Comparison of ENCODE assay signal across 2 cellular contexts in genomic region chr1:978069-978834, GRCh38.
A peak's percentile ranks its signal among the peaks of the same experiment; 100 is the strongest.
TF ChIP-seq lines count a peak whose summit lies in the region.

No MANE protein-coding gene starts in this region.

TF ChIP-seq in HCT116, 20 proteins besides CTCF, POLR2A, EP300 and RAD21:
- TF ChIP-seq ELF1 (IDR thresholded peaks at IDR 0.05; ENCODE audit: borderline replicate concordance, low read depth) (no peak), ZBTB33 (IDR thresholded peaks at IDR 0.05; ENCODE audit: extremely low read depth, insufficient replicate concordance, low read length) (no peak), SRF (IDR thresholded peaks at IDR 0.05; ENCODE audit: low read depth) (no peak), POLR2AphosphoS5 (IDR thresholded peaks at IDR 0.05; ENCODE audit: low read depth, low read length) (no peak), SP1 (IDR thresholded peaks at IDR 0.05; ENCODE audit: low read depth) (no peak), ZFX (IDR thresholded peaks at IDR 0.05) (no peak), SIN3A (IDR thresholded peaks at IDR 0.05; ENCODE audit: low read depth) (no peak), EGR1 (IDR thresholded peaks at IDR 0.05; ENCODE audit: low read depth) (no peak), FOSL1 (IDR thresholded peaks at IDR 0.05; ENCODE audit: low read depth) (no peak), YY1 (IDR thresholded peaks at IDR 0.05; ENCODE audit: extremely low read depth, insufficient replicate concordance, low read depth, low read length) (no peak), ZNF274 (IDR thresholded peaks at IDR 0.05; ENCODE audit: low read depth, low read length) (no peak)
- TF ChIP-seq, protein P1, sequence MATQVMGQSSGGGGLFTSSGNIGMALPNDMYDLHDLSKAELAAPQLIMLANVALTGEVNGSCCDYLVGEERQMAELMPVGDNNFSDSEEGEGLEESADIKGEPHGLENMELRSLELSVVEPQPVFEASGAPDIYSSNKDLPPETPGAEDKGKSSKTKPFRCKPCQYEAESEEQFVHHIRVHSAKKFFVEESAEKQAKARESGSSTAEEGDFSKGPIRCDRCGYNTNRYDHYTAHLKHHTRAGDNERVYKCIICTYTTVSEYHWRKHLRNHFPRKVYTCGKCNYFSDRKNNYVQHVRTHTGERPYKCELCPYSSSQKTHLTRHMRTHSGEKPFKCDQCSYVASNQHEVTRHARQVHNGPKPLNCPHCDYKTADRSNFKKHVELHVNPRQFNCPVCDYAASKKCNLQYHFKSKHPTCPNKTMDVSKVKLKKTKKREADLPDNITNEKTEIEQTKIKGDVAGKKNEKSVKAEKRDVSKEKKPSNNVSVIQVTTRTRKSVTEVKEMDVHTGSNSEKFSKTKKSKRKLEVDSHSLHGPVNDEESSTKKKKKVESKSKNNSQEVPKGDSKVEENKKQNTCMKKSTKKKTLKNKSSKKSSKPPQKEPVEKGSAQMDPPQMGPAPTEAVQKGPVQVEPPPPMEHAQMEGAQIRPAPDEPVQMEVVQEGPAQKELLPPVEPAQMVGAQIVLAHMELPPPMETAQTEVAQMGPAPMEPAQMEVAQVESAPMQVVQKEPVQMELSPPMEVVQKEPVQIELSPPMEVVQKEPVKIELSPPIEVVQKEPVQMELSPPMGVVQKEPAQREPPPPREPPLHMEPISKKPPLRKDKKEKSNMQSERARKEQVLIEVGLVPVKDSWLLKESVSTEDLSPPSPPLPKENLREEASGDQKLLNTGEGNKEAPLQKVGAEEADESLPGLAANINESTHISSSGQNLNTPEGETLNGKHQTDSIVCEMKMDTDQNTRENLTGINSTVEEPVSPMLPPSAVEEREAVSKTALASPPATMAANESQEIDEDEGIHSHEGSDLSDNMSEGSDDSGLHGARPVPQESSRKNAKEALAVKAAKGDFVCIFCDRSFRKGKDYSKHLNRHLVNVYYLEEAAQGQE (IDR thresholded peaks at IDR 0.05; ENCODE audit: low read depth) = no peak

TF ChIP-seq in K562, 482 proteins besides CTCF, POLR2A, EP300 and RAD21:
- TF ChIP-seq MEIS2 (IDR thresholded peaks at IDR 0.05; ENCODE audit: partially characterized antibody) = peak; percentile 64
- no peak for TF ChIP-seq NCOA6 (IDR thresholded peaks at IDR 0.05)
- TF ChIP-seq, protein P2, sequence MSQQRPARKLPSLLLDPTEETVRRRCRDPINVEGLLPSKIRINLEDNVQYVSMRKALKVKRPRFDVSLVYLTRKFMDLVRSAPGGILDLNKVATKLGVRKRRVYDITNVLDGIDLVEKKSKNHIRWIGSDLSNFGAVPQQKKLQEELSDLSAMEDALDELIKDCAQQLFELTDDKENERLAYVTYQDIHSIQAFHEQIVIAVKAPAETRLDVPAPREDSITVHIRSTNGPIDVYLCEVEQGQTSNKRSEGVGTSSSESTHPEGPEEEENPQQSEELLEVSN (IDR thresholded peaks at IDR 0.05; ENCODE audit: borderline replicate concordance in 1 of 2, extremely low read depth in 1 of 2, insufficient read depth in 1 of 2, insufficient read length in 1 of 2, low read depth in 1 of 2, low read length in 1 of 2, poor library complexity in 1 of 2, severe bottlenecking in 1 of 2) = peak in 1 of 2 experiments; percentile 78
- 0 out of 2 replicates have a peak, but pooled peaks have one; percentile 48 for TF ChIP-seq CTBP1 (IDR thresholded peaks at IDR 0.05; ENCODE audit: borderline replicate concordance)
- peak; percentile 93 for TF ChIP-seq ZBTB1 (CRISPR knock-in tag; IDR thresholded peaks at IDR 0.05; ENCODE audit: borderline replicate concordance, low read depth)
- peak; percentile 63 for TF ChIP-seq MAX (CRISPR knock-in tag; IDR thresholded peaks at IDR 0.05)
- TF ChIP-seq PKNOX1 (IDR thresholded peaks at IDR 0.05) = peak; percentile 69
- TF ChIP-seq CREBBP (IDR thresholded peaks at IDR 0.05; ENCODE audit: low read depth, low read length) = no peak
- TF ChIP-seq, protein P3, sequence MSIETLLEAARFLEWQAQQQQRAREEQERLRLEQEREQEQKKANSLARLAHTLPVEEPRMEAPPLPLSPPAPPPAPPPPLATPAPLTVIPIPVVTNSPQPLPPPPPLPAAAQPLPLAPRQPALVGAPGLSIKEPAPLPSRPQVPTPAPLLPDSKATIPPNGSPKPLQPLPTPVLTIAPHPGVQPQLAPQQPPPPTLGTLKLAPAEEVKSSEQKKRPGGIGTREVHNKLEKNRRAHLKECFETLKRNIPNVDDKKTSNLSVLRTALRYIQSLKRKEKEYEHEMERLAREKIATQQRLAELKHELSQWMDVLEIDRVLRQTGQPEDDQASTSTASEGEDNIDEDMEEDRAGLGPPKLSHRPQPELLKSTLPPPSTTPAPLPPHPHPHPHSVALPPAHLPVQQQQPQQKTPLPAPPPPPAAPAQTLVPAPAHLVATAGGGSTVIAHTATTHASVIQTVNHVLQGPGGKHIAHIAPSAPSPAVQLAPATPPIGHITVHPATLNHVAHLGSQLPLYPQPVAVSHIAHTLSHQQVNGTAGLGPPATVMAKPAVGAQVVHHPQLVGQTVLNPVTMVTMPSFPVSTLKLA (conservative IDR thresholded peaks at IDR 0.05) = 0 out of 4 replicates have a peak, but pooled peaks of 1 of the 2 experiments have one; percentile 15
- TF ChIP-seq NRF1 (conservative IDR thresholded peaks at IDR 0.05 in 1 of 2, IDR thresholded peaks at IDR 0.05 in 1 of 2) = peak in 1 of 2 experiments; percentile 16; a peak in 1 of 4 replicates
- TF ChIP-seq, protein P4, sequence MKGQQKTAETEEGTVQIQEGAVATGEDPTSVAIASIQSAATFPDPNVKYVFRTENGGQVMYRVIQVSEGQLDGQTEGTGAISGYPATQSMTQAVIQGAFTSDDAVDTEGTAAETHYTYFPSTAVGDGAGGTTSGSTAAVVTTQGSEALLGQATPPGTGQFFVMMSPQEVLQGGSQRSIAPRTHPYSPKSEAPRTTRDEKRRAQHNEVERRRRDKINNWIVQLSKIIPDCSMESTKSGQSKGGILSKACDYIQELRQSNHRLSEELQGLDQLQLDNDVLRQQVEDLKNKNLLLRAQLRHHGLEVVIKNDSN (CRISPR knock-in tag; IDR thresholded peaks at IDR 0.05) = 0 out of 2 replicates have a peak, but pooled peaks have one; percentile 53
- peak in 1 of 2 experiments; percentile 34; a peak in 1 of 4 replicates for TF ChIP-seq HDAC1 (IDR thresholded peaks at IDR 0.05)
- TF ChIP-seq, protein P5, sequence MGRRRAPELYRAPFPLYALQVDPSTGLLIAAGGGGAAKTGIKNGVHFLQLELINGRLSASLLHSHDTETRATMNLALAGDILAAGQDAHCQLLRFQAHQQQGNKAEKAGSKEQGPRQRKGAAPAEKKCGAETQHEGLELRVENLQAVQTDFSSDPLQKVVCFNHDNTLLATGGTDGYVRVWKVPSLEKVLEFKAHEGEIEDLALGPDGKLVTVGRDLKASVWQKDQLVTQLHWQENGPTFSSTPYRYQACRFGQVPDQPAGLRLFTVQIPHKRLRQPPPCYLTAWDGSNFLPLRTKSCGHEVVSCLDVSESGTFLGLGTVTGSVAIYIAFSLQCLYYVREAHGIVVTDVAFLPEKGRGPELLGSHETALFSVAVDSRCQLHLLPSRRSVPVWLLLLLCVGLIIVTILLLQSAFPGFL (CRISPR knock-in tag; IDR thresholded peaks at IDR 0.05) = no peak
- 0 out of 2 replicates have a peak, but pooled peaks have one; percentile 26 for TF ChIP-seq ETV5 (CRISPR knock-in tag; IDR thresholded peaks at IDR 0.05; ENCODE audit: low read depth)
- TF ChIP-seq, protein P6, sequence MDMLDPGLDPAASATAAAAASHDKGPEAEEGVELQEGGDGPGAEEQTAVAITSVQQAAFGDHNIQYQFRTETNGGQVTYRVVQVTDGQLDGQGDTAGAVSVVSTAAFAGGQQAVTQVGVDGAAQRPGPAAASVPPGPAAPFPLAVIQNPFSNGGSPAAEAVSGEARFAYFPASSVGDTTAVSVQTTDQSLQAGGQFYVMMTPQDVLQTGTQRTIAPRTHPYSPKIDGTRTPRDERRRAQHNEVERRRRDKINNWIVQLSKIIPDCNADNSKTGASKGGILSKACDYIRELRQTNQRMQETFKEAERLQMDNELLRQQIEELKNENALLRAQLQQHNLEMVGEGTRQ (CRISPR knock-in tag; IDR thresholded peaks at IDR 0.05) = peak; percentile 50; the same call in 1 of the 2 replicates
- no peak for TF ChIP-seq U2AF2 (optimal IDR thresholded peaks at IDR 0.05; ENCODE audit: low read depth, low read length)
- 0 out of 2 replicates have a peak, but pooled peaks have one; percentile 14 for TF ChIP-seq GATAD2A (IDR thresholded peaks at IDR 0.05)
- TF ChIP-seq NFIC (IDR thresholded peaks at IDR 0.05) = peak; percentile 55; the same call in 1 of the 2 replicates
- 0 out of 2 replicates have a peak, but pooled peaks have one; percentile 19 for TF ChIP-seq DPF2 (IDR thresholded peaks at IDR 0.05)
- 0 out of 2 replicates have a peak, but pooled peaks have one; percentile 39 for TF ChIP-seq L3MBTL2 (IDR thresholded peaks at IDR 0.05)
